Comparison of ENCODE assay signal across 11 cellular contexts in the genomic region with DNA sequence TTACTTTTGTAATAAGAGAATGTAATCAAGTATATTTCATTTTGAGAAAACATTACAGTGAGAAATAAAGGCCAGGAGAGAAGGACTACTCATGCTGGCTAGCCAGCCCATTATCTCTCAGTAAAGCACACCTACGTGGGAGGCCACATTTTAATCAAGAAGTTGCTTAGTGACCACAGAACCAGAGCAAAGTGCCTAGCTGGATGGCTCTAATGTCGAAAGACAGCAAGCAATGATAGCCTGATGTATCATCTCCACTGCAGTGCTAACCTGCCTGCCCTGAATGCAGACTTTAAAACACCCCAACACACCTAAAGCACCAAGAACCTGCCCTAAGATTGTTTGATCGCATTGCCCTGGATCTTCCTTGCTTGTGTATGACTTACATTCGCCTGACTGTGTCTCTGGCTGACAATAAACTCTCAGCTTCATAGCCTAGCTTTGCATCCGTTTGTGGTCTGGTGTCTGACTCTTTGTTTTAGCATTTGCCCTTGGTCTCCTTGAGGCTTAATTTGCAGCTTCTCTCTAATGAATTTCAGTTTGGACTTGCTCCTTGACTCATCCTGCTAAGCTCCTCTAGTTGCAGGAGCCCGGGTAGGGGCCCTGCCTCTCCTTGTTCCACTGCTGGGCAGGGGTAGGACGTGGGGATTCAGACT. TPM values are rescaled to one million over a fixed set of nuclear protein-coding genes. Genes with fewer than 3 reads are reported as not detected.
A peak's percentile ranks its signal among the peaks of the same experiment; 100 is the strongest.
DNase-seq lines count a peak whose midpoint lies in the region; ATAC-seq and TF ChIP-seq lines count a peak whose summit lies in the region.
"Had no signal": no experiment of that assay in that cellular context is flagged by ENCODE, and none has a peak within 500 bp of the region (broad histone marks: within the 10 kb centered on the region; RNA-seq: fewer than 3 reads in every experiment).

No MANE protein-coding gene starts in this region.

- H3K79me2 ChIP-seq in GM23338 (replicated peaks; ENCODE audit: insufficient read depth): no peaks in the 10 kb centered on the region

- peak overlapping the region; percentile 93; the same call in 1 of the 2 replicates for H2AFZ ChIP-seq in GM23338

- no peaks in the 10 kb centered on the region for H3K9me3 Mint-ChIP-seq in GM23338
- no peaks in the 10 kb centered on the region for H3K9me3 Mint-ChIP-seq in T-helper 1 cell treated with Interleukin-12 subunit alpha and Interleukin-12 subunit beta and Interleukin-4 antibody, amounts not matched to agents 30 μg/mL and 1 μg/mL, for 36 hours
- no peaks in the 10 kb centered on the region for H3K9me3 Mint-ChIP-seq in effector memory CD8-positive, alpha-beta T cell

- H3K9me2 ChIP-seq in GM23338 (ENCODE audit: insufficient read depth): no peaks in the 10 kb centered on the region

- H3K4me1 Mint-ChIP-seq in GM23338: peaks cover 13% of the 10 kb centered on the region
- H3K4me1 Mint-ChIP-seq in T-helper 1 cell treated with Interleukin-12 subunit alpha and Interleukin-12 subunit beta and Interleukin-4 antibody, amounts not matched to agents 30 μg/mL and 1 μg/mL, for 36 hours (ENCODE audit: low read depth): peaks cover 11% of the 10 kb centered on the region
- H3K4me1 Mint-ChIP-seq in effector memory CD8-positive, alpha-beta T cell (ENCODE audit: low read depth in 2 of 2): peaks cover 4 to 6% of the 10 kb centered on the region in 2 donors

- H3K4me3 Mint-ChIP-seq in GM23338: no peak overlapping the region
- H3K4me3 Mint-ChIP-seq in T-helper 1 cell treated with Interleukin-12 subunit alpha and Interleukin-12 subunit beta and Interleukin-4 antibody, amounts not matched to agents 30 μg/mL and 1 μg/mL, for 36 hours: no peak overlapping the region
- H3K4me3 Mint-ChIP-seq in effector memory CD8-positive, alpha-beta T cell: peak overlapping the region; percentile 40 to 61

- no peaks in the 10 kb centered on the region for H3K36me3 ChIP-seq in GM23338 (ENCODE audit: insufficient read depth)
- H3K36me3 ChIP-seq: MG63 had no signal

- H3K27ac Mint-ChIP-seq in GM23338: no peak overlapping the region; the same call in 1 of the 2 replicates
- peak overlapping the region; percentile 78 for H3K27ac Mint-ChIP-seq in T-helper 1 cell treated with Interleukin-12 subunit alpha and Interleukin-12 subunit beta and Interleukin-4 antibody, amounts not matched to agents 30 μg/mL and 1 μg/mL, for 36 hours
- peak overlapping the region; percentile 42 to 65 for H3K27ac Mint-ChIP-seq in effector memory CD8-positive, alpha-beta T cell

- DNase-seq in AG10803 (ENCODE audit: low read depth) (peak; percentile 22), GM23338 (ENCODE audit: low spot score) (no peak), putamen (ENCODE audit: low spot score) (no peak), iPS-NIHi7 (ENCODE audit: extremely low spot score) (no peak), anterior cingulate cortex (lab: John Stamatoyannopoulos, UW) (no peak)
- peak in 2 of 3 experiments; percentile 3 to 16 for DNase-seq in effector memory CD8-positive, alpha-beta T cell
- DNase-seq: aorta; MG63; NK-92 treated with Interleukin-12 subunit alpha and Interleukin-12 subunit beta, amount 100 ng/mL, for 24 hours had no signal

- no peaks in the 10 kb centered on the region for H3K36me3 Mint-ChIP-seq in GM23338 (ENCODE audit: low read depth)
- no peaks in the 10 kb centered on the region for H3K36me3 Mint-ChIP-seq in T-helper 1 cell treated with Interleukin-12 subunit alpha and Interleukin-12 subunit beta and Interleukin-4 antibody, amounts not matched to agents 30 μg/mL and 1 μg/mL, for 36 hours (ENCODE audit: low read depth)
- no peaks in the 10 kb centered on the region for H3K36me3 Mint-ChIP-seq in effector memory CD8-positive, alpha-beta T cell (ENCODE audit: insufficient read depth)

- 0 out of 2 replicates have a peak, but pooled peaks cover 6% of the 10 kb centered on the region for H3K4me1 ChIP-seq in GM23338 (ENCODE audit: insufficient read depth)

- H3F3A ChIP-seq in GM23338 (replicated peaks; ENCODE audit: low read depth): no peaks in the 10 kb centered on the region

- TF ChIP-seq CTCF in AG10803 (conservative IDR thresholded peaks at IDR 0.05; ENCODE audit: low read length) (no peak), GM23338 (conservative IDR thresholded peaks at IDR 0.05; ENCODE audit: low read depth in 2 of 2) (no peak)

- H3K4me3 ChIP-seq in AG10803 (ENCODE audit: low read length): no peak overlapping the region
- no peak overlapping the region for H3K4me3 ChIP-seq in GM23338
- H3K4me3 ChIP-seq: MG63 had no signal

- H3K27ac ChIP-seq in GM23338 (ENCODE audit: low read depth): no peak overlapping the region

- H3K4me2 ChIP-seq in GM23338: no peak overlapping the region

- H3K27me3 Mint-ChIP-seq in GM23338 (ENCODE audit: insufficient read depth, low read depth, poor library complexity): peaks cover 7% of the 10 kb centered on the region
- no peaks in the 10 kb centered on the region for H3K27me3 Mint-ChIP-seq in T-helper 1 cell treated with Interleukin-12 subunit alpha and Interleukin-12 subunit beta and Interleukin-4 antibody, amounts not matched to agents 30 μg/mL and 1 μg/mL, for 36 hours (ENCODE audit: low read depth)
- H3K27me3 Mint-ChIP-seq in effector memory CD8-positive, alpha-beta T cell: no peaks in the 10 kb centered on the region

- H4K20me1 ChIP-seq in GM23338 (replicated peaks; ENCODE audit: insufficient read depth): no peaks in the 10 kb centered on the region

- H3K27me3 ChIP-seq in GM23338 (ENCODE audit: insufficient read depth): no peaks in the 10 kb centered on the region
- H3K27me3 ChIP-seq: MG63 had no signal

- no peak for ATAC-seq in GM23338
- peak; percentile 85 for ATAC-seq in effector memory CD8-positive, alpha-beta T cell (replicated peaks)
- ATAC-seq in GM18858 (IDR thresholded peaks at IDR 0.05; ENCODE audit: unreplicated experiment): no peak

TF ChIP-seq in GM23338, 12 proteins besides CTCF, POLR2A, EP300 and RAD21 (continues in another document):
- TF ChIP-seq, protein P1, sequence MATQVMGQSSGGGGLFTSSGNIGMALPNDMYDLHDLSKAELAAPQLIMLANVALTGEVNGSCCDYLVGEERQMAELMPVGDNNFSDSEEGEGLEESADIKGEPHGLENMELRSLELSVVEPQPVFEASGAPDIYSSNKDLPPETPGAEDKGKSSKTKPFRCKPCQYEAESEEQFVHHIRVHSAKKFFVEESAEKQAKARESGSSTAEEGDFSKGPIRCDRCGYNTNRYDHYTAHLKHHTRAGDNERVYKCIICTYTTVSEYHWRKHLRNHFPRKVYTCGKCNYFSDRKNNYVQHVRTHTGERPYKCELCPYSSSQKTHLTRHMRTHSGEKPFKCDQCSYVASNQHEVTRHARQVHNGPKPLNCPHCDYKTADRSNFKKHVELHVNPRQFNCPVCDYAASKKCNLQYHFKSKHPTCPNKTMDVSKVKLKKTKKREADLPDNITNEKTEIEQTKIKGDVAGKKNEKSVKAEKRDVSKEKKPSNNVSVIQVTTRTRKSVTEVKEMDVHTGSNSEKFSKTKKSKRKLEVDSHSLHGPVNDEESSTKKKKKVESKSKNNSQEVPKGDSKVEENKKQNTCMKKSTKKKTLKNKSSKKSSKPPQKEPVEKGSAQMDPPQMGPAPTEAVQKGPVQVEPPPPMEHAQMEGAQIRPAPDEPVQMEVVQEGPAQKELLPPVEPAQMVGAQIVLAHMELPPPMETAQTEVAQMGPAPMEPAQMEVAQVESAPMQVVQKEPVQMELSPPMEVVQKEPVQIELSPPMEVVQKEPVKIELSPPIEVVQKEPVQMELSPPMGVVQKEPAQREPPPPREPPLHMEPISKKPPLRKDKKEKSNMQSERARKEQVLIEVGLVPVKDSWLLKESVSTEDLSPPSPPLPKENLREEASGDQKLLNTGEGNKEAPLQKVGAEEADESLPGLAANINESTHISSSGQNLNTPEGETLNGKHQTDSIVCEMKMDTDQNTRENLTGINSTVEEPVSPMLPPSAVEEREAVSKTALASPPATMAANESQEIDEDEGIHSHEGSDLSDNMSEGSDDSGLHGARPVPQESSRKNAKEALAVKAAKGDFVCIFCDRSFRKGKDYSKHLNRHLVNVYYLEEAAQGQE (IDR thresholded peaks at IDR 0.05; ENCODE audit: unreplicated experiment): no peak
- TF ChIP-seq ZNF331 (CRISPR knock-in tag; IDR thresholded peaks at IDR 0.05; ENCODE audit: low read depth) (no peak), POLR2AphosphoS5 (IDR thresholded peaks at IDR 0.05; ENCODE audit: low read depth) (no peak), ETS1 (IDR thresholded peaks at IDR 0.05) (no peak), STAT1 (IDR thresholded peaks at IDR 0.05; ENCODE audit: unreplicated experiment) (no peak), EZH2phosphoT487 (IDR thresholded peaks at IDR 0.05; ENCODE audit: unreplicated experiment) (no peak)

RNA-seq across cellular contexts. Expression of gene SOWAHD, which starts 31.4 kb away (rescaled TPM):
- total RNA-seq in GM23338 (2014; rRNA removed; shearing (Covaris generic)): 3.8 and 5.1 TPM in 2 replicates
- 2.4 and 3.8 TPM in 2 replicates for polyA plus RNA-seq in GM23338 (2016; fragmentation: Nextera tagmentation; extraction: Ambion mirVana)

RNA-seq across cellular contexts. Expression of gene SEPTIN6, which starts 34.1 kb away (rescaled TPM):
- 43.3 and 43.6 TPM in 2 replicates for total RNA-seq in GM23338 (2014; rRNA removed; shearing (Covaris generic))
- 36.9 and 37.0 TPM in 2 replicates for polyA plus RNA-seq in GM23338 (2016; fragmentation: Nextera tagmentation; extraction: Ambion mirVana)

Comparison
In these comparisons a context has a peak if more than half of its experiments do, and no peak if none do; other contexts are left out.
1. DNase-seq: peak in AG10803 (single experiment) and effector memory CD8-positive, alpha-beta T cell (2 of 3); none in GM23338 (single experiment), putamen (single experiment), iPS-NIHi7 (single experiment) and anterior cingulate cortex (0 of 58).
2. H3K4me3 Mint-ChIP-seq: peak in effector memory CD8-positive, alpha-beta T cell (2 of 2); none in GM23338 (single experiment) and T-helper 1 cell treated with Interleukin-12 subunit alpha and Interleukin-12 subunit beta and Interleukin-4 antibody, amounts not matched to agents 30 μg/mL and 1 μg/mL, for 36 hours (single experiment).